In the genomic region with DNA sequence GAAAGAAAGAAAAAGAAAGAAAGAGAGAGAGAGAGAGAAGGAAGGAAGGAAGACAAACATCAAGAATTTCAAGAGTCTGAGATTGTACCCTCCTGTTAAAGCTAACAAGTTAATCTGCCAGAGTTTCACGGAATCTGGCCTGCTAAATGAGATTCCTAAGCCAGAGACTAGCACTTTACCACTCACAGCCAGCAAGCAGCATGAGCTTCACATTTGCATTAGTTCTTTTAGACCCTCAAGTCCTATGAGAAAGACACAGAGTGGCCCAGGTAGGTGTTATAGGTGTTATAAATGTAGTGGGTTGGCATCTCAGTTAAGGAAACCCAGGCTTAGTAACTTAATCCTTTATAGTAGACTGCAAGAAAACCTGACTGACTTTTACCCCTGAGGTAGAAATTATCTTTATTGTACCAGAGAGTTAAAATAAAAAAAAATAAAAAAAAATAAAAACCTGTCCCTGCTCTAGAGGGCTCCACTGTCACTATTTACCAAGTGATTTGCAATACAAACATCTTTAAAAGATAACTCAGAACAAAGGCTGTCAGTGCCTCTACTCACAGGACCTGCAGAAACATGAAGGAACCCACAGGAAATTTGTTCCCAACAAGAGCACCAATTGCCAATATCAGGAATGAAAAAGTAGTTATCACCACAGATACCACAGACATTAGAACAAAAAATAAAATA, we compare ENCODE assay signal across 22 cellular contexts. TPM values are rescaled to one million over a fixed set of nuclear protein-coding genes. Genes with fewer than 3 reads are reported as not detected.
DNase-seq lines count a peak whose midpoint lies in the region; ATAC-seq, FAIRE-seq and TF ChIP-seq lines count a peak whose summit lies in the region.
"Had no signal": no experiment of that assay in that cellular context is flagged by ENCODE, and none has a peak within 500 bp of the region (broad histone marks: within the 10 kb centered on the region; RNA-seq: fewer than 3 reads in every experiment).

No MANE protein-coding gene starts in this region.

- H3K4me1 ChIP-seq in HUES48 (ENCODE audit: control insufficient read depth, insufficient read depth, low read length) (peaks cover 33% of the 10 kb centered on the region), RWPE2 (ENCODE audit: insufficient read depth, poor library complexity, severe bottlenecking) (peaks cover 12% of the 10 kb centered on the region), mesendoderm (ENCODE audit: control insufficient read depth, low read depth, low read length) (peaks cover 4% of the 10 kb centered on the region)
- H3K4me1 ChIP-seq: lower lobe of right lung had no signal

- no peak overlapping the region for H3K56ac ChIP-seq in mesendoderm (ENCODE audit: low read length)

- H2BK5ac ChIP-seq in mesendoderm (ENCODE audit: low read length), result no peak overlapping the region

- no peaks in the 10 kb centered on the region for H3K79me1 ChIP-seq in mesendoderm (ENCODE audit: low read length)

- no peak overlapping the region for H2AK5ac ChIP-seq in mesendoderm (ENCODE audit: low read length)

- H3K36me3 ChIP-seq in HUES48 (ENCODE audit: control insufficient read depth, insufficient read depth, low read length) (no peaks in the 10 kb centered on the region), RWPE2 (ENCODE audit: low read depth) (no peaks in the 10 kb centered on the region), mesendoderm (ENCODE audit: control insufficient read depth, insufficient read depth, low read length) (no peaks in the 10 kb centered on the region)
- H3K36me3 ChIP-seq: BLaER1 treated with 17β-estradiol and CSF1 and Interleukin-3, amounts not matched to agents 10 nM and 100 nM; lower lobe of right lung; suprapubic skin had no signal

- no peak overlapping the region for H2BK15ac ChIP-seq in mesendoderm (replicated peaks; ENCODE audit: low read depth)

- DNase-seq in ELR (ENCODE audit: low read depth), result peak; percentile 19
- DNase-seq in RWPE2 (ENCODE audit: low spot score), result no peak
- peak; percentile 90 for DNase-seq in mesendoderm
- no peak for DNase-seq in substantia nigra (lab: John Stamatoyannopoulos, UW)
- no peak for DNase-seq in GM19239 (ENCODE audit: insufficient read length, low spot score)
- no peak for DNase-seq in NK-92 treated with Interleukin-12 subunit alpha and Interleukin-12 subunit beta, amount 100 ng/mL, for 24 hours (lab: John Stamatoyannopoulos, UW)
- DNase-seq: activated CD4-positive, alpha-beta T cell treated with anti-CD3 and anti-CD28 coated beads, Interleukin-2, amount 50 U/mL, for 1 hour; activated CD8-positive, alpha-beta memory T cell treated with anti-CD3 and anti-CD28 coated beads, Interleukin-2, amount 50 U/mL, for 48 hours; amniotic stem cell; head of caudate nucleus; IMR-90; lower lobe of right lung; MV-4-11; natural killer cell; NCI-H2081; NCI-H510A treated with DMSO at 0.1 percent for 48 hours; stimulated activated CD4-positive, alpha-beta T cell treated with anti-CD3 and anti-CD28 coated beads, Interleukin-4, amount 100 ng/mL, for 4 hours had no signal

- no peak overlapping the region for H3K23ac ChIP-seq in mesendoderm (ENCODE audit: low read length)

- no peak overlapping the region for H3K4me3 ChIP-seq in HUES48 (ENCODE audit: low read depth, low read length)
- H3K4me3 ChIP-seq in RWPE2 (ENCODE audit: severe bottlenecking), result no peak overlapping the region
- H3K4me3 ChIP-seq in mesendoderm (ENCODE audit: low read length), result no peak overlapping the region
- H3K4me3 ChIP-seq: BLaER1 treated with 17β-estradiol and CSF1 and Interleukin-3, amounts not matched to agents 10 nM and 100 nM; lower lobe of right lung; skin epidermis; suprapubic skin had no signal

- H3K27me3 ChIP-seq in HUES48 (ENCODE audit: control insufficient read depth, insufficient read depth, low read length) (no peaks in the 10 kb centered on the region), RWPE2 (ENCODE audit: insufficient read depth, poor library complexity, severe bottlenecking) (no peaks in the 10 kb centered on the region), mesendoderm (ENCODE audit: insufficient read depth, low read length, poor library complexity) (no peaks in the 10 kb centered on the region)
- H3K27me3 ChIP-seq: BLaER1 treated with 17β-estradiol and CSF1 and Interleukin-3, amounts not matched to agents 10 nM and 100 nM; suprapubic skin had no signal

- no peak overlapping the region for H3K4ac ChIP-seq in mesendoderm (ENCODE audit: low read depth, low read length)

- H3K79me2 ChIP-seq in mesendoderm (ENCODE audit: control insufficient read depth, insufficient read depth, low read length), result no peaks in the 10 kb centered on the region

- no peak for FAIRE-seq in GM19239 (lab: Jason Lieb, UNC)
- FAIRE-seq: islet of Langerhans had no signal

- no peak overlapping the region for H4K5ac ChIP-seq in mesendoderm (ENCODE audit: low read length)

- TF ChIP-seq CTCF in RWPE2 (IDR thresholded peaks at IDR 0.05; ENCODE audit: poor library complexity, severe bottlenecking), result peak; percentile 48

- H3K27ac ChIP-seq in HUES48 (ENCODE audit: low read depth, low read length) (peak overlapping the region; percentile 75), RWPE2 (ENCODE audit: poor library complexity, severe bottlenecking) (no peak overlapping the region), mesendoderm (ENCODE audit: low read depth, low read length) (no peak overlapping the region), substantia nigra (ENCODE audit: low read depth, low read length, poor library complexity, severe bottlenecking) (no peak overlapping the region)
- H3K27ac ChIP-seq: lower lobe of right lung, skin epidermis, suprapubic skin had no signal

- H4K8ac ChIP-seq in mesendoderm (ENCODE audit: low read depth, low read length), result no peak overlapping the region

- no peak overlapping the region for H3K4me2 ChIP-seq in mesendoderm (ENCODE audit: low read length)
- H3K4me2 ChIP-seq: BLaER1 treated with 17β-estradiol and CSF1 and Interleukin-3, amounts not matched to agents 10 nM and 100 nM had no signal

- no CpG with 5 or more reads among the region's 1 CpG for WGBS in mesendoderm (ENCODE audit: extremely low coverage, insufficient coverage, low lambda C conversion rate)

- ATAC-seq in RWPE2 (ENCODE audit: low read depth), result no peak
- ATAC-seq: lower lobe of right lung, natural killer cell had no signal

- no peak overlapping the region for H2BK120ac ChIP-seq in mesendoderm (ENCODE audit: low read depth, low read length)

- no peak overlapping the region for H3K9ac ChIP-seq in HUES48 (ENCODE audit: low read depth, low read length)
- H3K9ac ChIP-seq in mesendoderm (ENCODE audit: low read length), result no peak overlapping the region
- H3K9ac ChIP-seq: BLaER1 treated with 17β-estradiol and CSF1 and Interleukin-3, amounts not matched to agents 10 nM and 100 nM had no signal

- H3K9me3 ChIP-seq in HUES48 (ENCODE audit: control insufficient read depth, insufficient read depth, low read length) (no peaks in the 10 kb centered on the region), RWPE2 (ENCODE audit: severe bottlenecking) (no peaks in the 10 kb centered on the region)
- H3K9me3 ChIP-seq: BLaER1 treated with 17β-estradiol and CSF1 and Interleukin-3, amounts not matched to agents 10 nM and 100 nM; lower lobe of right lung; suprapubic skin had no signal

- no peak overlapping the region for H3K18ac ChIP-seq in mesendoderm (ENCODE audit: low read length)

RNA-seq across cellular contexts. Expression of gene IBTK, which starts 9.7 kb away (rescaled TPM):
- polyA plus RNA-seq in mesendoderm (2013, experiment 1 of 2), result 13.9 TPM
- 14.1 TPM for polyA plus RNA-seq in mesendoderm (2013, experiment 2 of 2)

Comparison
In these comparisons a context has a peak if more than half of its experiments do, and no peak if none do; other contexts are left out.
1. DNase-seq: peak in ELR (single experiment) and mesendoderm (single experiment); none in RWPE2 (single experiment), substantia nigra (0 of 49), GM19239 (single experiment) and NK-92 treated with Interleukin-12 subunit alpha and Interleukin-12 subunit beta, amount 100 ng/mL, for 24 hours (single experiment).